In the genomic region with DNA sequence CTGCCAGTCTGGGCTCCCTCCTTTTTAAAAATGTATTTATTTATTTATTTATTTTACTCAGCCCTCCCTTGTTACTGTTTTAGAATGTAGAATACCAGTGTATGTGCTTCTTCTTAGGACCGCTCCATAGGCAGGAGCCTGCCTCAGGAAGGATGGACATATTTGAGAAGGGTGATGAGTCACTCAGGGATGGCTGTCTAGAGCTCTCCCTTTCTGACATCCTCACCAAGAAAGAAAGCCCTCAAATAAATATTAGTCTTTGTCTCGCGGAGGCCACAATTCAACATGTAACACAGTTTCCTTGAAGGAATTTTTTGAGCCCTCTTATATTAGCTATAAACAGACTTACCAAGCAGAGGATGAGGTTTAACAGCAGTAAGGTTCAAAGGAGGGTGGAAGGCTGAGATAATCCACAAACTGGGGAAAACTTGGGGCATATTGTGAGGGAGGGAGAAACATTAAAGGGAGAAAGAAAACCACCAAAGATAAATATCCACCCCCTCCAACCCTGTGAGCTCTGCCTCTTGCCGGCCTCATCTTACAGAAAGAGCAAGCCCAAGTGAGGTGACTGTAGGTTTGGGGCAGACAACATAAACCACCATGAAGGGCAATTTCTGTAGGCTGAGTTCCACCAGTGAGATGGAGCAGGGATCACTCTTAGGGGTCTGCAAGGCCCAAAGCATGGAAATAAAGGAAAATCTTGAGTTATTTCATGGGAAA, we compare ENCODE assay signal across 19 cellular contexts.
"Had no signal": no experiment of that assay in that cellular context is flagged by ENCODE, and none has a peak within 500 bp of the region (broad histone marks: within the 10 kb centered on the region; RNA-seq: fewer than 3 reads in every experiment).

No MANE protein-coding gene starts in this region.

- H3K27me3 ChIP-seq: colonic mucosa, foreskin keratinocyte, gastroesophageal sphincter, heart left ventricle, hepatocyte, left lung had no signal

- H3K4me1 ChIP-seq: colonic mucosa, foreskin keratinocyte, gastroesophageal sphincter, heart left ventricle, left lung, lower lobe of right lung had no signal

- H3K4me2 ChIP-seq: hepatocyte had no signal

- H3K27ac ChIP-seq: colonic mucosa, epithelial cell of prostate, foreskin keratinocyte, gastroesophageal sphincter, heart left ventricle, hepatocyte, left lung, lower lobe of right lung had no signal

- H3K79me2 ChIP-seq: hepatocyte had no signal

- H3K9me3 ChIP-seq: colonic mucosa, left lung, lower lobe of right lung had no signal

- H3K36me3 ChIP-seq: colonic mucosa, gastroesophageal sphincter, heart left ventricle, left lung, lower lobe of right lung had no signal

- H2AFZ ChIP-seq: hepatocyte had no signal

- H3K4me3 ChIP-seq: colonic mucosa, gastroesophageal sphincter, heart left ventricle, hepatocyte, left lung, lower lobe of right lung had no signal

- DNase-seq: colonic mucosa; cortex of kidney; effector CD8-positive, alpha-beta T cell; effector memory CD8-positive, alpha-beta T cell; endodermal cell; erythroblast; foreskin keratinocyte; heart left ventricle; hypothalamus; left cardiac atrium; left lung; left ventricle myocardium superior; lower lobe of right lung; mesenchymal stem cell; midbrain; naive thymus-derived CD4-positive, alpha-beta T cell had no signal
